1 cellular context compared by ENCODE assay signal in the genomic region with DNA sequence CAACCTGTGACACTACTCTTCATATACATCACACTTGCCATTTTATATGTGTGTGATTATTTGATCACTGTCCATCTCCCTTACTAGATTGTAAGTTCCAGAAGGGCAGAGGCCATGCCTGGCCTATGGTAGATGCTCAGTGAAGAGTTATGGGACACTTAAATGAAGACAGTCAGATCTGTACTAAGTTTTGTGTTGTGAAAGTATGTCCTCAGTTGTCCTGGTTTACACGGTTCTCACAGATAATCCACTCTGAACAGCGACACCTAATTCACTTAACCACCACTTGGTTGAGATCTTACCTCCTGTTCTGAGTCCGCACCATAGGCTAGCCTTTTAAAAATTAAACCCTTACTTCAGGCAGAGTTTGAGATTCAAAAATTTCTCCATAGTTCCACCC.
A peak's percentile ranks its signal among the peaks of the same experiment; 100 is the strongest.
TF ChIP-seq lines count a peak whose summit lies in the region.

No MANE protein-coding gene starts in this region.

TF ChIP-seq in GM12878, 131 proteins besides CTCF, POLR2A, EP300 and RAD21 (continued from another document):
- TF ChIP-seq, protein P1, sequence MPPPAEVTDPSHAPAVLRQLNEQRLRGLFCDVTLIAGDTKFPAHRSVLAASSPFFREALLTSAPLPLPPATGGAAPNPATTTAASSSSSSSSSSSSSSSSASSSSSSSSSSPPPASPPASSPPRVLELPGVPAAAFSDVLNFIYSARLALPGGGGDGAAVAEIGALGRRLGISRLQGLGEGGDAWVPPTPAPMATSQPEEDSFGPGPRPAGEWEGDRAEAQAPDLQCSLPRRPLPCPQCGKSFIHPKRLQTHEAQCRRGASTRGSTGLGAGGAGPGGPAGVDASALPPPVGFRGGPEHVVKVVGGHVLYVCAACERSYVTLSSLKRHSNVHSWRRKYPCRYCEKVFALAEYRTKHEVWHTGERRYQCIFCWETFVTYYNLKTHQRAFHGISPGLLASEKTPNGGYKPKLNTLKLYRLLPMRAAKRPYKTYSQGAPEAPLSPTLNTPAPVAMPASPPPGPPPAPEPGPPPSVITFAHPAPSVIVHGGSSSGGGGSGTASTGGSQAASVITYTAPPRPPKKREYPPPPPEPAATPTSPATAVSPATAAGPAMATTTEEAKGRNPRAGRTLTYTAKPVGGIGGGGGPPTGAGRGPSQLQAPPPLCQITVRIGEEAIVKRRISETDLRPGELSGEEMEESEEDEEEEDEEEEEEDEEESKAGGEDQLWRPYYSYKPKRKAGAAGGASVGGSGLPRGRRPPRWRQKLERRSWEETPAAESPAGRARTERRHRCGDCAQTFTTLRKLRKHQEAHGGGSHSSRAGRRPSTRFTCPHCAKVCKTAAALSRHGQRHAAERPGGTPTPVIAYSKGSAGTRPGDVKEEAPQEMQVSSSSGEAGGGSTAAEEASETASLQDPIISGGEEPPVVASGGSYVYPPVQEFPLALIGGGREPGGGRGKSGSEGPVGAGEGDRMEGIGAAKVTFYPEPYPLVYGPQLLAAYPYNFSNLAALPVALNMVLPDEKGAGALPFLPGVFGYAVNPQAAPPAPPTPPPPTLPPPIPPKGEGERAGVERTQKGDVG (CRISPR knock-in tag; IDR thresholded peaks at IDR 0.05) = no peak
- peak; percentile 20; the same call in 1 of the 2 replicates for TF ChIP-seq PAX5 (IDR thresholded peaks at IDR 0.05; ENCODE audit: borderline replicate concordance, low read depth, low read length)
- TF ChIP-seq BCL11A (IDR thresholded peaks at IDR 0.05; ENCODE audit: low read depth, low read length) = no peak
- 0 out of 2 replicates have a peak, but pooled peaks have one; percentile 13 for TF ChIP-seq RUNX3 (IDR thresholded peaks at IDR 0.05; ENCODE audit: low read length)
